Comparison of ENCODE assay signal across 20 cellular contexts in the genomic region with DNA sequence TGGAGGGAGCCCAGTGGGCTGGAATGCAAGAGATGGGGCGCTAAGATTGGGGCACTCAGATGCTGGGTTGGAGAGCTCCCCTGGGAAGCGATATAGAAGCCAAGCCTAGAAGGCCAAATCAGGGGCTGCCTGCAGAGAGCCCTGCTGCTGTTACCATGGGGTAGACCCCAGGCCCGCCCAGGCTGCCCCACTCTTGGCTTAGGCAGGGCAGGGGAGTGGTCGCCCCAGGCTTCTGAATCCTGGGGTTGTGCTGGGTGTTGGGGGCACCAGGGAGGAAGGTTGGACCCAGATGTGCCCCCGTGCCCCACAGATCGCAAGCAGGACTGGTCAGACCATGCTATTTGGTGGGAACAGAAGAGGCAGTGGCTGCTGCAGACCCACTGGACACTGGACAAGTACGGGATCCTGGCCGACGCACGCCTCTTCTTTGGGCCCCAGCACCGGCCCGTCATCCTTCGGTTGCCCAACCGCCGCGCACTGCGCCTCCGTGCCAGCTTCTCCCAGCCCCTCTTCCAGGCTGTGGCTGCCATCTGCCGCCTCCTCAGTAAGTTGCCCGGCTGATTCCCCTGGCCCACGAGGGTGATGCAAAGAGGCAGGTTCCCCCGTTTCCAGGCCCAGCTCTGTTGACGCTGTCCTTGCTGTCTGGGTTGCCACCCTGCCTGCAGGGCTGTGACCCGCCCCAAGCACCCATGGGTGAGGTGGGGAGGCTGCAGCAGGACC. TPM values are rescaled to one million over a fixed set of nuclear protein-coding genes. Genes with fewer than 3 reads are reported as not detected.
DNase-seq lines count a peak whose midpoint lies in the region; ATAC-seq lines count a peak whose summit lies in the region.
"Had no signal": no experiment of that assay in that cellular context is flagged by ENCODE, and none has a peak within 500 bp of the region (broad histone marks: within the 10 kb centered on the region; RNA-seq: fewer than 3 reads in every experiment).

No MANE protein-coding gene starts in this region.

- peaks cover 30 to 79% (median 48%) of the 10 kb centered on the region in 11 experiments; a peak in 20 of 22 replicates for H4K20me1 ChIP-seq in BLaER1 treated with 17β-estradiol and CSF1 and Interleukin-3, amounts not matched to agents 10 nM and 100 nM

- CTCF ChIA-PET in activated CD4-positive, alpha-beta T cell treated with anti-CD3 and anti-CD28 coated beads, Interleukin-2, amount 10 ng/mL, durations not matched to agents 7 days and 5 days (lab: Charles Lee), result interaction anchor here (0.5 to 10.1 kb wide), 6 partner anchors 9 to 90 kb away, joined by 3 to 94 read pairs (median 4); a partner anchor contains a TSS
- CTCF ChIA-PET in naive thymus-derived CD4-positive, alpha-beta T cell (lab: Charles Lee), result no interaction called here

- intact Hi-C loops in activated CD4-positive, alpha-beta T cell treated with anti-CD3 and anti-CD28 coated beads, Interleukin-2, amount 10 ng/mL, durations not matched to agents 24 days and 14 days (cut with micrococcal nuclease), result no loop called here
- intact Hi-C loops in naive thymus-derived CD4-positive, alpha-beta T cell (cut with micrococcal nuclease), result no loop called here

- peak overlapping the region in 10 of 11 experiments; percentile 1 to 99 (median 28); a peak in 9 of 22 replicates for H3K27ac ChIP-seq in BLaER1 treated with 17β-estradiol and CSF1 and Interleukin-3, amounts not matched to agents 10 nM and 100 nM
- H3K27ac ChIP-seq in naive thymus-derived CD4-positive, alpha-beta T cell (ENCODE audit: low read depth, low read length), result peak overlapping the region; percentile 9
- H3K27ac ChIP-seq: A549, right lobe of liver had no signal

- no peak for DNase-seq in activated CD4-positive, alpha-beta T cell treated with anti-CD3 and anti-CD28 coated beads, Interleukin-2, amount 10 ng/mL, durations not matched to agents 24 days and 14 days
- no peak for DNase-seq in activated CD4-positive, alpha-beta T cell treated with anti-CD3 and anti-CD28 coated beads, Interleukin-2, amount 10 ng/mL, durations not matched to agents 7 days and 5 days
- peak; percentile 52 for DNase-seq in NCI-H1694 treated with DMSO at 0.1 percent for 48 hours (lab: John Stamatoyannopoulos, UW)
- no peak for DNase-seq in naive thymus-derived CD4-positive, alpha-beta T cell
- DNase-seq in NCI-H524 treated with DMSO at 0.1 percent for 48 hours (lab: John Stamatoyannopoulos, UW), result no peak
- no peak for DNase-seq in NCI-H510A (lab: John Stamatoyannopoulos, UW)
- DNase-seq in germinal center (ENCODE audit: low spot score), result no peak
- DNase-seq: activated effector memory CD4-positive, alpha-beta T cell treated with anti-CD3 and anti-CD28 coated beads, Interleukin-2, amount 50 U/mL, for 16 hours; aorta; central memory CD4-positive, alpha-beta T cell; HCEC 1CT; MM.1S; NCI-H1417 treated with DMSO at 0.1 percent for 48 hours; NCI-H69; RPMI8226 had no signal

- no peak for ATAC-seq in naive thymus-derived CD4-positive, alpha-beta T cell
- ATAC-seq: activated CD4-positive, CD25-positive, alpha-beta regulatory T cell treated with anti-CD3 and anti-CD28 coated beads, Interleukin-2, amount 50 U/mL, for 24 hours; right lobe of liver had no signal

- POLR2A ChIA-PET in activated CD4-positive, alpha-beta T cell treated with anti-CD3 and anti-CD28 coated beads, Interleukin-2, amount 10 ng/mL, durations not matched to agents 7 days and 5 days (lab: Charles Lee), result no interaction called here
- POLR2A ChIA-PET in naive thymus-derived CD4-positive, alpha-beta T cell (lab: Charles Lee), result interaction anchor here (1.1 to 11.2 kb wide), 5 partner anchors 10 to 25 kb away, joined by 3 to 220 read pairs (median 5); a partner anchor contains a TSS

- H3K4me1 Mint-ChIP-seq in activated CD4-positive, alpha-beta T cell treated with anti-CD3 and anti-CD28 coated beads, Interleukin-2, amount 10 ng/mL, durations not matched to agents 24 days and 14 days, result peaks cover 29% of the 10 kb centered on the region
- peaks cover 47% of the 10 kb centered on the region for H3K4me1 Mint-ChIP-seq in activated CD4-positive, alpha-beta T cell treated with anti-CD3 and anti-CD28 coated beads, Interleukin-2, amount 10 ng/mL, durations not matched to agents 7 days and 5 days
- peaks cover 24 to 45% (median 40%) of the 10 kb centered on the region in 7 donors for H3K4me1 Mint-ChIP-seq in naive thymus-derived CD4-positive, alpha-beta T cell

- peak overlapping the region in 5 of 10 experiments; percentile 28 to 98 (median 96); a peak in 4 of 20 replicates for H3K4me3 ChIP-seq in BLaER1 treated with 17β-estradiol and CSF1 and Interleukin-3, amounts not matched to agents 10 nM and 100 nM
- H3K4me3 ChIP-seq in naive thymus-derived CD4-positive, alpha-beta T cell (ENCODE audit: low read length), result no peak overlapping the region
- H3K4me3 ChIP-seq: A549, right lobe of liver had no signal

- H3K9ac ChIP-seq in BLaER1 treated with 17β-estradiol and CSF1 and Interleukin-3, amounts not matched to agents 10 nM and 100 nM, result peak overlapping the region; percentile 9 to 99 (median 96); a peak in 17 of 22 replicates

- H3K27ac Mint-ChIP-seq in activated CD4-positive, alpha-beta T cell treated with anti-CD3 and anti-CD28 coated beads, Interleukin-2, amount 10 ng/mL, durations not matched to agents 24 days and 14 days, result peak overlapping the region; percentile 34
- H3K27ac Mint-ChIP-seq in activated CD4-positive, alpha-beta T cell treated with anti-CD3 and anti-CD28 coated beads, Interleukin-2, amount 10 ng/mL, durations not matched to agents 7 days and 5 days, result no peak overlapping the region
- peak overlapping the region in 5 of 9 donors; percentile 28 to 94 (median 48) for H3K27ac Mint-ChIP-seq in naive thymus-derived CD4-positive, alpha-beta T cell
- H3K27ac Mint-ChIP-seq: memory B cell had no signal

- H3K9me3 ChIP-seq in BLaER1 treated with 17β-estradiol and CSF1 and Interleukin-3, amounts not matched to agents 10 nM and 100 nM (replicated peaks in 1 of 11), result no peaks in the 10 kb centered on the region
- H3K9me3 ChIP-seq in naive thymus-derived CD4-positive, alpha-beta T cell (ENCODE audit: control insufficient read depth in 2 of 3, low read length in 3 of 3), result no peaks in the 10 kb centered on the region
- H3K9me3 ChIP-seq: A549, right lobe of liver had no signal

- no peak overlapping the region for H3K4me3 Mint-ChIP-seq in activated CD4-positive, alpha-beta T cell treated with anti-CD3 and anti-CD28 coated beads, Interleukin-2, amount 10 ng/mL, durations not matched to agents 24 days and 14 days
- no peak overlapping the region for H3K4me3 Mint-ChIP-seq in activated CD4-positive, alpha-beta T cell treated with anti-CD3 and anti-CD28 coated beads, Interleukin-2, amount 10 ng/mL, durations not matched to agents 7 days and 5 days
- H3K4me3 Mint-ChIP-seq in naive thymus-derived CD4-positive, alpha-beta T cell, result no peak overlapping the region
- H3K4me3 Mint-ChIP-seq: memory B cell had no signal

- H3K27me3 Mint-ChIP-seq in activated CD4-positive, alpha-beta T cell treated with anti-CD3 and anti-CD28 coated beads, Interleukin-2, amount 10 ng/mL, durations not matched to agents 24 days and 14 days, result no peaks in the 10 kb centered on the region
- H3K27me3 Mint-ChIP-seq in activated CD4-positive, alpha-beta T cell treated with anti-CD3 and anti-CD28 coated beads, Interleukin-2, amount 10 ng/mL, durations not matched to agents 7 days and 5 days, result no peaks in the 10 kb centered on the region
- H3K27me3 Mint-ChIP-seq in naive thymus-derived CD4-positive, alpha-beta T cell, result no peaks in the 10 kb centered on the region
- H3K27me3 Mint-ChIP-seq: memory B cell had no signal

- peaks cover 74% of the 10 kb centered on the region for H3K36me3 Mint-ChIP-seq in activated CD4-positive, alpha-beta T cell treated with anti-CD3 and anti-CD28 coated beads, Interleukin-2, amount 10 ng/mL, durations not matched to agents 24 days and 14 days (ENCODE audit: low read depth)
- peaks cover 60% of the 10 kb centered on the region for H3K36me3 Mint-ChIP-seq in activated CD4-positive, alpha-beta T cell treated with anti-CD3 and anti-CD28 coated beads, Interleukin-2, amount 10 ng/mL, durations not matched to agents 7 days and 5 days (ENCODE audit: low read depth)
- H3K36me3 Mint-ChIP-seq in naive thymus-derived CD4-positive, alpha-beta T cell, result peaks cover 0 to 33% (median 12%) of the 10 kb centered on the region in 5 donors

- H3K36me3 ChIP-seq in BLaER1 treated with 17β-estradiol and CSF1 and Interleukin-3, amounts not matched to agents 10 nM and 100 nM, result peaks cover 51 to 85% (median 73%) of the 10 kb centered on the region in 11 experiments
- peaks cover 0 to 69% (median 0%) of the 10 kb centered on the region in 3 experiments for H3K36me3 ChIP-seq in naive thymus-derived CD4-positive, alpha-beta T cell (ENCODE audit: control insufficient read depth in 2 of 3, insufficient read depth in 3 of 3, low read length in 3 of 3)

- peak overlapping the region; percentile 96 to 100 (median 99) for H3K4me2 ChIP-seq in BLaER1 treated with 17β-estradiol and CSF1 and Interleukin-3, amounts not matched to agents 10 nM and 100 nM
- H3K4me2 ChIP-seq: A549 had no signal

- no peaks in the 10 kb centered on the region for H3K9me3 Mint-ChIP-seq in activated CD4-positive, alpha-beta T cell treated with anti-CD3 and anti-CD28 coated beads, Interleukin-2, amount 10 ng/mL, durations not matched to agents 24 days and 14 days
- no peaks in the 10 kb centered on the region for H3K9me3 Mint-ChIP-seq in activated CD4-positive, alpha-beta T cell treated with anti-CD3 and anti-CD28 coated beads, Interleukin-2, amount 10 ng/mL, durations not matched to agents 7 days and 5 days
- no peaks in the 10 kb centered on the region for H3K9me3 Mint-ChIP-seq in naive thymus-derived CD4-positive, alpha-beta T cell
- H3K9me3 Mint-ChIP-seq: memory B cell had no signal

- H3K27me3 ChIP-seq in BLaER1 treated with 17β-estradiol and CSF1 and Interleukin-3, amounts not matched to agents 10 nM and 100 nM, result no peaks in the 10 kb centered on the region
- no peaks in the 10 kb centered on the region for H3K27me3 ChIP-seq in naive thymus-derived CD4-positive, alpha-beta T cell (ENCODE audit: control insufficient read depth in 2 of 2, insufficient read depth in 2 of 2, low read length in 2 of 2)
- H3K27me3 ChIP-seq: right lobe of liver had no signal

- H3K4me1 ChIP-seq in BLaER1 treated with 17β-estradiol and CSF1 and Interleukin-3, amounts not matched to agents 10 nM and 100 nM, result peaks cover 76 to 88% (median 81%) of the 10 kb centered on the region in 10 experiments
- peaks cover 20 to 21% of the 10 kb centered on the region in 2 donors for H3K4me1 ChIP-seq in naive thymus-derived CD4-positive, alpha-beta T cell (ENCODE audit: control insufficient read depth in 2 of 2, insufficient read depth in 2 of 2, low read length in 2 of 2)
- H3K4me1 ChIP-seq: A549 had no signal

RNA-seq across cellular contexts. Expression of a gene that starts 3.9 kb away (rescaled TPM):
- total RNA-seq in activated CD4-positive, alpha-beta T cell treated with anti-CD3 and anti-CD28 coated beads, Interleukin-2, amount 10 ng/mL, durations not matched to agents 24 days and 14 days, result 200 and 213 TPM in 2 replicates
- 100 to 1,000 TPM; 190 to 207 TPM for total RNA-seq in activated CD4-positive, alpha-beta T cell treated with anti-CD3 and anti-CD28 coated beads, Interleukin-2, amount 10 ng/mL, durations not matched to agents 7 days and 5 days
- total RNA-seq in naive thymus-derived CD4-positive, alpha-beta T cell, result 100 to 1,000 TPM in 4 of 5 experiments, 10 to 100 TPM in 1; 77.1 to 209 (median 120) TPM
- polyA plus RNA-seq in naive thymus-derived CD4-positive, alpha-beta T cell, result 100 to 1,000 TPM; 119 to 186 TPM

RNA-seq across cellular contexts. Expression of a gene that starts 15.5 kb away (rescaled TPM):
- total RNA-seq in activated CD4-positive, alpha-beta T cell treated with anti-CD3 and anti-CD28 coated beads, Interleukin-2, amount 10 ng/mL, durations not matched to agents 24 days and 14 days, result 29.8 and 31.7 TPM in 2 replicates
- total RNA-seq in activated CD4-positive, alpha-beta T cell treated with anti-CD3 and anti-CD28 coated beads, Interleukin-2, amount 10 ng/mL, durations not matched to agents 7 days and 5 days, result 10 to 100 TPM; 20.0 to 26.5 TPM
- total RNA-seq in naive thymus-derived CD4-positive, alpha-beta T cell, result 10 to 100 TPM; 24.0 to 53.0 (median 27.2) TPM
- polyA plus RNA-seq in naive thymus-derived CD4-positive, alpha-beta T cell, result 10 to 100 TPM; 50.0 to 53.7 TPM

RNA-seq across cellular contexts. Expression of a gene that starts 15.6 kb away (rescaled TPM):
- 66.1 and 72.6 TPM in 2 replicates for total RNA-seq in activated CD4-positive, alpha-beta T cell treated with anti-CD3 and anti-CD28 coated beads, Interleukin-2, amount 10 ng/mL, durations not matched to agents 24 days and 14 days
- total RNA-seq in activated CD4-positive, alpha-beta T cell treated with anti-CD3 and anti-CD28 coated beads, Interleukin-2, amount 10 ng/mL, durations not matched to agents 7 days and 5 days, result 10 to 100 TPM; 70.2 to 82.1 TPM
- 10 to 100 TPM; 47.8 to 94.0 (median 78.3) TPM for total RNA-seq in naive thymus-derived CD4-positive, alpha-beta T cell
- 10 to 100 TPM; 40.7 to 51.2 TPM for polyA plus RNA-seq in naive thymus-derived CD4-positive, alpha-beta T cell

RNA-seq across cellular contexts. Expression of a gene that starts 19.9 kb away (rescaled TPM):
- total RNA-seq in activated CD4-positive, alpha-beta T cell treated with anti-CD3 and anti-CD28 coated beads, Interleukin-2, amount 10 ng/mL, durations not matched to agents 24 days and 14 days, result 19.9 and 20.0 TPM in 2 replicates
- 10 to 100 TPM; 39.5 to 40.5 TPM for total RNA-seq in activated CD4-positive, alpha-beta T cell treated with anti-CD3 and anti-CD28 coated beads, Interleukin-2, amount 10 ng/mL, durations not matched to agents 7 days and 5 days
- total RNA-seq in naive thymus-derived CD4-positive, alpha-beta T cell, result 10 to 100 TPM; 39.3 to 61.7 (median 47.4) TPM
- 10 to 100 TPM; 24.3 to 26.7 TPM for polyA plus RNA-seq in naive thymus-derived CD4-positive, alpha-beta T cell

RNA-seq across cellular contexts. Expression of a gene that starts 23.9 kb away (rescaled TPM):
- total RNA-seq in activated CD4-positive, alpha-beta T cell treated with anti-CD3 and anti-CD28 coated beads, Interleukin-2, amount 10 ng/mL, durations not matched to agents 24 days and 14 days, result 65.4 and 66.7 TPM in 2 replicates
- 10 to 100 TPM; 51.1 to 60.3 TPM for total RNA-seq in activated CD4-positive, alpha-beta T cell treated with anti-CD3 and anti-CD28 coated beads, Interleukin-2, amount 10 ng/mL, durations not matched to agents 7 days and 5 days
- total RNA-seq in naive thymus-derived CD4-positive, alpha-beta T cell, result 10 to 100 TPM; 30.6 to 99.5 (median 88.0) TPM
- 10 to 100 TPM; 12.9 to 15.3 TPM for polyA plus RNA-seq in naive thymus-derived CD4-positive, alpha-beta T cell
